28 cellular contexts compared by ENCODE assay signal in genomic region chr13:89803839-89804238, GRCh38.
"Had no signal": no experiment of that assay in that cellular context is flagged by ENCODE, and none has a peak within 500 bp of the region (broad histone marks: within the 10 kb centered on the region; RNA-seq: fewer than 3 reads in every experiment).

No MANE protein-coding gene starts in this region.

- H3K27ac Mint-ChIP-seq: naive thymus-derived CD8-positive, alpha-beta T cell; natural killer cell treated with Interleukin-12 subunit alpha and Interleukin-12 subunit beta and Interleukin-15 and Interleukin-18, amount 100 ng/mL, for 72 hours; nephron progenitor cell; stimulated activated effector memory CD8-positive, alpha-beta T cell treated with anti-CD3 and anti-CD28 coated beads, Interleukin-12 subunit alpha, Interleukin-12 subunit beta, amount 100 ng/mL, for 72 hours; stimulated activated naive B cell treated with anti-CD40 and anti-IgM and Interleukin-4, amounts not matched to agents 10 μg/mL and 1 μg/mL and 100 μg/mL, for 72 hours; stimulated activated naive CD8-positive, alpha-beta T cell treated with anti-CD3 and anti-CD28 coated beads, Interleukin-15, Interleukin-2, amounts not matched to agents 100 ng/mL and 50 ng/mL, for 24 hours had no signal

- H3K4me1 Mint-ChIP-seq: naive thymus-derived CD8-positive, alpha-beta T cell; nephron progenitor cell; neural crest cell; stimulated activated effector memory CD8-positive, alpha-beta T cell treated with anti-CD3 and anti-CD28 coated beads, Interleukin-12 subunit alpha, Interleukin-12 subunit beta, amount 100 ng/mL, for 72 hours; stimulated activated naive B cell treated with anti-CD40 and anti-IgM and Interleukin-4, amounts not matched to agents 10 μg/mL and 1 μg/mL and 100 μg/mL, for 72 hours had no signal

- H3K4me3 Mint-ChIP-seq: naive thymus-derived CD8-positive, alpha-beta T cell; natural killer cell treated with Interleukin-12 subunit alpha and Interleukin-12 subunit beta and Interleukin-15 and Interleukin-18, amount 100 ng/mL, for 72 hours; nephron progenitor cell; neural crest cell; stimulated activated effector memory CD8-positive, alpha-beta T cell treated with anti-CD3 and anti-CD28 coated beads, Interleukin-12 subunit alpha, Interleukin-12 subunit beta, amount 100 ng/mL, for 72 hours; stimulated activated naive B cell treated with anti-CD40 and anti-IgM and Interleukin-4, amounts not matched to agents 10 μg/mL and 1 μg/mL and 100 μg/mL, for 72 hours; stimulated activated naive CD8-positive, alpha-beta T cell treated with anti-CD3 and anti-CD28 coated beads, Interleukin-15, Interleukin-2, amounts not matched to agents 100 ng/mL and 50 ng/mL, for 24 hours had no signal

- FAIRE-seq: pancreas, small intestine, urothelium cell line had no signal

- H3K36me3 ChIP-seq: neutrophil, pancreas, right lobe of liver, sigmoid colon, stomach, thoracic aorta, thyroid gland, tibial nerve, upper lobe of left lung, vagina had no signal

- H3K27ac ChIP-seq: neutrophil, pancreas, psoas muscle, right lobe of liver, sigmoid colon, stomach, thoracic aorta, thyroid gland, tibial nerve, upper lobe of left lung, vagina had no signal

- H3K27me3 Mint-ChIP-seq: naive thymus-derived CD8-positive, alpha-beta T cell; natural killer cell treated with Interleukin-12 subunit alpha and Interleukin-12 subunit beta and Interleukin-15 and Interleukin-18, amount 100 ng/mL, for 72 hours; stimulated activated naive B cell treated with anti-CD40 and anti-IgM and Interleukin-4, amounts not matched to agents 10 μg/mL and 1 μg/mL and 100 μg/mL, for 72 hours; stimulated activated naive CD8-positive, alpha-beta T cell treated with anti-CD3 and anti-CD28 coated beads, Interleukin-15, Interleukin-2, amounts not matched to agents 100 ng/mL and 50 ng/mL, for 24 hours had no signal

- H3K9me3 ChIP-seq: pancreas, psoas muscle, right lobe of liver, sigmoid colon, stomach, thoracic aorta, thyroid gland, tibial nerve, vagina had no signal

- H3K36me3 Mint-ChIP-seq: naive thymus-derived CD8-positive, alpha-beta T cell; natural killer cell treated with Interleukin-12 subunit alpha and Interleukin-12 subunit beta and Interleukin-15 and Interleukin-18, amount 100 ng/mL, for 72 hours; stimulated activated effector memory CD8-positive, alpha-beta T cell treated with anti-CD3 and anti-CD28 coated beads, Interleukin-12 subunit alpha, Interleukin-12 subunit beta, amount 100 ng/mL, for 72 hours; stimulated activated naive B cell treated with anti-CD40 and anti-IgM and Interleukin-4, amounts not matched to agents 10 μg/mL and 1 μg/mL and 100 μg/mL, for 72 hours had no signal

- H3K27me3 ChIP-seq: neutrophil, pancreas, right lobe of liver, sigmoid colon, stomach, thyroid gland, tibial nerve, upper lobe of left lung, vagina had no signal

- H3K4me1 ChIP-seq: pancreas, psoas muscle, right lobe of liver, stomach, thyroid gland, tibial nerve, upper lobe of left lung, vagina had no signal

- ATAC-seq: naive thymus-derived CD8-positive, alpha-beta T cell; natural killer cell treated with Interleukin-12 subunit alpha and Interleukin-12 subunit beta and Interleukin-15 and Interleukin-18, amount 100 ng/mL, for 72 hours; pancreas; psoas muscle; right cardiac atrium; right lobe of liver; stimulated activated effector memory CD8-positive, alpha-beta T cell treated with anti-CD3 and anti-CD28 coated beads, Interleukin-12 subunit alpha, Interleukin-12 subunit beta, amount 100 ng/mL, for 72 hours; stimulated activated naive B cell treated with anti-CD40 and anti-IgM and Interleukin-4, amounts not matched to agents 10 μg/mL and 1 μg/mL and 100 μg/mL, for 72 hours had no signal

- H3K4me3 ChIP-seq: pancreas, psoas muscle, right lobe of liver, sigmoid colon, stomach, thoracic aorta, thyroid gland, tibial nerve, upper lobe of left lung, vagina had no signal

- DNase-seq: naive thymus-derived CD8-positive, alpha-beta T cell; nephron progenitor cell; nucleus accumbens; pancreas; psoas muscle; right cardiac atrium; right lobe of liver; sigmoid colon; small intestine; stimulated activated CD4-positive, alpha-beta T cell treated with anti-CD3 and anti-CD28 coated beads, Interleukin-15, amount 100 ng/mL, for 24 hours; stimulated activated CD4-positive, alpha-beta T cell treated with anti-CD3 and anti-CD28 coated beads, Interleukin-2, amount 100 ng/mL, for 24 hours; stimulated activated CD4-positive, alpha-beta T cell treated with anti-CD3 and anti-CD28 coated beads, Interleukin-2, amount 100 ng/mL, for 48 hours; stimulated activated CD4-positive, alpha-beta T cell treated with anti-CD3 and anti-CD28 coated beads, Interleukin-4, amount 100 ng/mL, for 24 hours; stimulated activated naive B cell treated with anti-CD40 and anti-IgM and Interleukin-4, amounts not matched to agents 10 μg/mL and 1 μg/mL and 100 μg/mL, for 72 hours; stimulated activated naive CD4-positive, alpha-beta T cell treated with Interleukin-2 at 50 U/mL for 16 hours; stomach; thyroid gland; trophoblast cell; upper lobe of left lung had no signal

- H3K9me3 Mint-ChIP-seq: nephron progenitor cell, neural crest cell had no signal
